Comparison of ENCODE assay signal across 1 cellular context in the genomic region with DNA sequence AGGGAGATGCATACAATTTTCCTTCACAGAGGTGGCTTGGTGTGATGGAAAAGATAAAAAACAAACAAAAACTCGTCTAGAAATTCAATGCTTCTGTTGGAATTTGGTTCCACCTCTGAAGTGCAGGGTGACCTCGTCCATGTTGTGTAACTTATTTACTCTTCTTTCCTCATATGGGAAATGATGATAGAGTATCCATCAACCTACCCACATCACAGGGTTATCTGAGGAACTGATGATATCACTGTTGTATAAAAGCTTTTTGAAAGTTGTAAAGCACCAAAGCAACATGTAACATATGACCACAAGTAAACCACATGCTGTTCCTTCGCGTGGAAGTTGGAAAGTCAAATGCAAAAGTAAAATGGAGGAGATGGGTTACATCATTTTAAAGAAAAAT.
A peak's percentile ranks its signal among the peaks of the same experiment; 100 is the strongest.
TF ChIP-seq lines count a peak whose summit lies in the region.

No MANE protein-coding gene starts in this region.

TF ChIP-seq in HepG2, 621 proteins besides CTCF, POLR2A, EP300 and RAD21 (continued from another document and continues in another):
- TF ChIP-seq TEF (CRISPR knock-in tag; IDR thresholded peaks at IDR 0.05) (peak; percentile 96), ZNF788 (CRISPR knock-in tag; IDR thresholded peaks at IDR 0.05; ENCODE audit: borderline replicate concordance) (no peak), ZNF841 (CRISPR knock-in tag; IDR thresholded peaks at IDR 0.05; ENCODE audit: borderline replicate concordance) (no peak), NFRKB (IDR thresholded peaks at IDR 0.05) (no peak), ZNF563 (CRISPR knock-in tag; IDR thresholded peaks at IDR 0.05) (no peak), ZNF253 (CRISPR knock-in tag; IDR thresholded peaks at IDR 0.05; ENCODE audit: borderline replicate concordance) (no peak), ARID3A (IDR thresholded peaks at IDR 0.05; ENCODE audit: low read depth, low read length) (peak; percentile 97), GATA4 (IDR thresholded peaks at IDR 0.05; ENCODE audit: borderline replicate concordance, low read depth) (peak; percentile 84; the same call in 1 of the 2 replicates), ZNF879 (CRISPR knock-in tag; IDR thresholded peaks at IDR 0.05) (no peak), ZNF12 (CRISPR knock-in tag; IDR thresholded peaks at IDR 0.05) (peak; percentile 83), ELF1 (CRISPR knock-in tag; IDR thresholded peaks at IDR 0.05) (peak; percentile 44; the same call in 1 of the 2 replicates), ATF4 (CRISPR knock-in tag; IDR thresholded peaks at IDR 0.05) (peak in 1 of 2 experiments; percentile 92; a peak in 2 of 4 replicates), ZNF660 (CRISPR knock-in tag; IDR thresholded peaks at IDR 0.05; ENCODE audit: borderline replicate concordance, low read depth) (no peak), ZNF713 (CRISPR knock-in tag; IDR thresholded peaks at IDR 0.05) (no peak), NR2F1 (CRISPR knock-in tag; IDR thresholded peaks at IDR 0.05) (peak; percentile 61 to 77; a peak in 3 of 4 replicates), ZNF430 (CRISPR knock-in tag; IDR thresholded peaks at IDR 0.05) (peak; percentile 46; the same call in 1 of the 2 replicates), ZNF616 (CRISPR knock-in tag; IDR thresholded peaks at IDR 0.05; ENCODE audit: low read depth) (no peak), ARID5B (CRISPR knock-in tag; IDR thresholded peaks at IDR 0.05) (peak; percentile 98), CEBPB (IDR thresholded peaks at IDR 0.05; ENCODE audit: borderline replicate concordance, low read depth, low read length) (peak; percentile 96), ZSCAN9 (CRISPR knock-in tag; IDR thresholded peaks at IDR 0.05; ENCODE audit: borderline replicate concordance) (peak; percentile 76; the same call in 1 of the 2 replicates), HMG20B (CRISPR knock-in tag; conservative IDR thresholded peaks at IDR 0.05) (peak; percentile 79; the same call in 1 of the 2 replicates), CBFB (CRISPR knock-in tag; IDR thresholded peaks at IDR 0.05) (peak; percentile 97), JDP2 (CRISPR knock-in tag; IDR thresholded peaks at IDR 0.05; ENCODE audit: borderline replicate concordance) (no peak), PHF20 (CRISPR knock-in tag; IDR thresholded peaks at IDR 0.05) (no peak), ZNF564 (CRISPR knock-in tag; IDR thresholded peaks at IDR 0.05) (no peak), NR2C2 (CRISPR knock-in tag; IDR thresholded peaks at IDR 0.05; ENCODE audit: borderline replicate concordance) (peak; percentile 62; the same call in 1 of the 2 replicates), CBX2 (IDR thresholded peaks at IDR 0.05; ENCODE audit: low read depth, low read length) (no peak), CBX2 (CRISPR knock-in tag; IDR thresholded peaks at IDR 0.05; ENCODE audit: low read depth) (no peak), SNAPC5 (CRISPR knock-in tag; IDR thresholded peaks at IDR 0.05; ENCODE audit: borderline replicate concordance) (no peak), FOXO1 (CRISPR knock-in tag; IDR thresholded peaks at IDR 0.05) (peak; percentile 87)
- TF ChIP-seq, protein P1, sequence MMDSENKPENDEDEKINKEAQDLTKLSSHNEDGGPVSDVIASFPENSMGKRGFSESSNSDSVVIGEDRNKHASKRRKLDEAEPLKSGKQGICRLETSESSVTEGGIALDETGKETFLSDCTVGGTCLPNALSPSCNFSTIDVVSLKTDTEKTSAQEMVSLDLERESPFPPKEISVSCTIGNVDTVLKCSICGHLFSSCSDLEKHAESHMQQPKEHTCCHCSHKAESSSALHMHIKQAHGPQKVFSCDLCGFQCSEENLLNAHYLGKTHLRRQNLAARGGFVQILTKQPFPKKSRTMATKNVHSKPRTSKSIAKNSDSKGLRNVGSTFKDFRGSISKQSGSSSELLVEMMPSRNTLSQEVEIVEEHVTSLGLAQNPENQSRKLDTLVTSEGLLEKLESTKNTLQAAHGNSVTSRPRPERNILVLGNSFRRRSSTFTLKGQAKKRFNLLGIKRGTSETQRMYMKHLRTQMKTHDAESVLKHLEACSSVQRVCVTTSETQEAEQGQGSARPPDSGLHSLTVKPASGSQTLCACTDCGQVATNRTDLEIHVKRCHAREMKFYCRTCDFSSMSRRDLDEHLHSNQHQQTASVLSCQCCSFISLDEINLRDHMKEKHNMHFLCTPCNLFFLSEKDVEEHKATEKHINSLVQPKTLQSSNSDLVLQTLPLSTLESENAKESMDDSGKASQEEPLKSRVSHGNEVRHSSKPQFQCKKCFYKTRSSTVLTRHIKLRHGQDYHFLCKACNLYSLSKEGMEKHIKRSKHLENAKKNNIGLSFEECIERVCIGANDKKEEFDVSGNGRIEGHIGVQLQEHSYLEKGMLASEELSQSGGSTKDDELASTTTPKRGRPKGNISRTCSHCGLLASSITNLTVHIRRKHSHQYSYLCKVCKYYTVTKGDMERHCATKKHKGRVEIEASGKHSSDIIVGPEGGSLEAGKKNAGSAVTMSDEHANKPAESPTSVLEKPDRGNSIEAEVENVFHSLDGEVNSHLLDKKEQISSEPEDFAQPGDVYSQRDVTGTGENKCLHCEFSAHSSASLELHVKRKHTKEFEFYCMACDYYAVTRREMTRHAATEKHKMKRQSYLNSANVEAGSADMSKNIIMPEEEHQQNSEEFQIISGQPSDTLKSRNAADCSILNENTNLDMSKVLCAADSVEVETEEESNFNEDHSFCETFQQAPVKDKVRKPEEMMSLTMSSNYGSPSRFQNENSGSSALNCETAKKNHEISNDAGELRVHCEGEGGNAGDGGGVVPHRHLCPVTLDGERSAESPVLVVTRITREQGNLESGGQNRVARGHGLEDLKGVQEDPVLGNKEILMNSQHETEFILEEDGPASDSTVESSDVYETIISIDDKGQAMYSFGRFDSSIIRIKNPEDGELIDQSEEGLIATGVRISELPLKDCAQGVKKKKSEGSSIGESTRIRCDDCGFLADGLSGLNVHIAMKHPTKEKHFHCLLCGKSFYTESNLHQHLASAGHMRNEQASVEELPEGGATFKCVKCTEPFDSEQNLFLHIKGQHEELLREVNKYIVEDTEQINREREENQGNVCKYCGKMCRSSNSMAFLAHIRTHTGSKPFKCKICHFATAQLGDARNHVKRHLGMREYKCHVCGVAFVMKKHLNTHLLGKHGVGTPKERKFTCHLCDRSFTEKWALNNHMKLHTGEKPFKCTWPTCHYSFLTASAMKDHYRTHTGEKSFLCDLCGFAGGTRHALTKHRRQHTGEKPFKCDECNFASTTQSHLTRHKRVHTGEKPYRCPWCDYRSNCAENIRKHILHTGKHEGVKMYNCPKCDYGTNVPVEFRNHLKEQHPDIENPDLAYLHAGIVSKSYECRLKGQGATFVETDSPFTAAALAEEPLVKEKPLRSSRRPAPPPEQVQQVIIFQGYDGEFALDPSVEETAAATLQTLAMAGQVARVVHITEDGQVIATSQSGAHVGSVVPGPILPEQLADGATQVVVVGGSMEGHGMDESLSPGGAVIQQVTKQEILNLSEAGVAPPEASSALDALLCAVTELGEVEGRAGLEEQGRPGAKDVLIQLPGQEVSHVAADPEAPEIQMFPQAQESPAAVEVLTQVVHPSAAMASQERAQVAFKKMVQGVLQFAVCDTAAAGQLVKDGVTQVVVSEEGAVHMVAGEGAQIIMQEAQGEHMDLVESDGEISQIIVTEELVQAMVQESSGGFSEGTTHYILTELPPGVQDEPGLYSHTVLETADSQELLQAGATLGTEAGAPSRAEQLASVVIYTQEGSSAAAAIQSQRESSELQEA (CRISPR knock-in tag; IDR thresholded peaks at IDR 0.05; ENCODE audit: not compliant biosample characterization) = no peak
- TF ChIP-seq, protein P2, sequence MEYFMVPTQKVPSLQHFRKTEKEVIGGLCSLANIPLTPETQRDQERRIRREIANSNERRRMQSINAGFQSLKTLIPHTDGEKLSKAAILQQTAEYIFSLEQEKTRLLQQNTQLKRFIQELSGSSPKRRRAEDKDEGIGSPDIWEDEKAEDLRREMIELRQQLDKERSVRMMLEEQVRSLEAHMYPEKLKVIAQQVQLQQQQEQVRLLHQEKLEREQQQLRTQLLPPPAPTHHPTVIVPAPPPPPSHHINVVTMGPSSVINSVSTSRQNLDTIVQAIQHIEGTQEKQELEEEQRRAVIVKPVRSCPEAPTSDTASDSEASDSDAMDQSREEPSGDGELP (IDR thresholded peaks at IDR 0.05; ENCODE audit: borderline replicate concordance, low read depth) = peak; percentile 53; the same call in 1 of the 2 replicates
- TF ChIP-seq, protein P3, sequence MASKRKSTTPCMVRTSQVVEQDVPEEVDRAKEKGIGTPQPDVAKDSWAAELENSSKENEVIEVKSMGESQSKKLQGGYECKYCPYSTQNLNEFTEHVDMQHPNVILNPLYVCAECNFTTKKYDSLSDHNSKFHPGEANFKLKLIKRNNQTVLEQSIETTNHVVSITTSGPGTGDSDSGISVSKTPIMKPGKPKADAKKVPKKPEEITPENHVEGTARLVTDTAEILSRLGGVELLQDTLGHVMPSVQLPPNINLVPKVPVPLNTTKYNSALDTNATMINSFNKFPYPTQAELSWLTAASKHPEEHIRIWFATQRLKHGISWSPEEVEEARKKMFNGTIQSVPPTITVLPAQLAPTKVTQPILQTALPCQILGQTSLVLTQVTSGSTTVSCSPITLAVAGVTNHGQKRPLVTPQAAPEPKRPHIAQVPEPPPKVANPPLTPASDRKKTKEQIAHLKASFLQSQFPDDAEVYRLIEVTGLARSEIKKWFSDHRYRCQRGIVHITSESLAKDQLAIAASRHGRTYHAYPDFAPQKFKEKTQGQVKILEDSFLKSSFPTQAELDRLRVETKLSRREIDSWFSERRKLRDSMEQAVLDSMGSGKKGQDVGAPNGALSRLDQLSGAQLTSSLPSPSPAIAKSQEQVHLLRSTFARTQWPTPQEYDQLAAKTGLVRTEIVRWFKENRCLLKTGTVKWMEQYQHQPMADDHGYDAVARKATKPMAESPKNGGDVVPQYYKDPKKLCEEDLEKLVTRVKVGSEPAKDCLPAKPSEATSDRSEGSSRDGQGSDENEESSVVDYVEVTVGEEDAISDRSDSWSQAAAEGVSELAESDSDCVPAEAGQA (IDR thresholded peaks at IDR 0.05; ENCODE audit: low read depth) = 0 out of 2 replicates have a peak, but pooled peaks have one; percentile 41
- TF ChIP-seq, protein P3 (CRISPR knock-in tag; IDR thresholded peaks at IDR 0.05; ENCODE audit: borderline replicate concordance) = no peak; the same call in 1 of the 2 replicates
